ENCODE assay signal across 8 cellular contexts in genomic region chr17:76072149-76072858, GRCh38. TPM values are rescaled to one million over a fixed set of nuclear protein-coding genes. Genes with fewer than 3 reads are reported as not detected.
DNase-seq lines count a peak whose midpoint lies in the region; ATAC-seq and TF ChIP-seq lines count a peak whose summit lies in the region.

Gene SRP68, minus strand, starts transcription at chr17:76072517. Its CDS starts 26 bp downstream, at chr17:76072491.

- peak within 1 kb of the TSS; percentile 94 for H3K27ac Mint-ChIP-seq in T-helper 1 cell treated with Interleukin-12 subunit alpha and Interleukin-12 subunit beta and Interleukin-4 antibody, amounts not matched to agents 30 μg/mL and 1 μg/mL, for 36 hours
- H3K27ac Mint-ChIP-seq in progenitor cell of endocrine pancreas: peak within 1 kb of the TSS; percentile 97

- H3K27me3 Mint-ChIP-seq in T-helper 1 cell treated with Interleukin-12 subunit alpha and Interleukin-12 subunit beta and Interleukin-4 antibody, amounts not matched to agents 30 μg/mL and 1 μg/mL, for 36 hours (ENCODE audit: low read depth): peaks cover 37% of the 10 kb centered on the region
- peaks cover 36% of the 10 kb centered on the region for H3K27me3 Mint-ChIP-seq in progenitor cell of endocrine pancreas

- H3K36me3 ChIP-seq in upper lobe of right lung: peaks cover 32% of the 10 kb centered on the region

- H3K4me1 ChIP-seq in upper lobe of right lung: peaks cover 47% of the 10 kb centered on the region

- H3K4me1 Mint-ChIP-seq in T-helper 1 cell treated with Interleukin-12 subunit alpha and Interleukin-12 subunit beta and Interleukin-4 antibody, amounts not matched to agents 30 μg/mL and 1 μg/mL, for 36 hours (ENCODE audit: low read depth): peaks cover 32% of the 10 kb centered on the region
- peaks cover 15% of the 10 kb centered on the region for H3K4me1 Mint-ChIP-seq in progenitor cell of endocrine pancreas (ENCODE audit: low read depth)

- TF ChIP-seq CTCF in GM12864 (IDR thresholded peaks at IDR 0.05; ENCODE audit: low read depth, low read length, missing control alignments) (no peak), progenitor cell of endocrine pancreas (IDR thresholded peaks at IDR 0.05; ENCODE audit: unreplicated experiment) (no peak), upper lobe of right lung (IDR thresholded peaks at IDR 0.05) (no peak)

- peaks cover 12% of the 10 kb centered on the region for H3K36me3 Mint-ChIP-seq in T-helper 1 cell treated with Interleukin-12 subunit alpha and Interleukin-12 subunit beta and Interleukin-4 antibody, amounts not matched to agents 30 μg/mL and 1 μg/mL, for 36 hours (ENCODE audit: low read depth)
- H3K36me3 Mint-ChIP-seq in progenitor cell of endocrine pancreas (ENCODE audit: insufficient read depth): no peaks in the 10 kb centered on the region

- DNase-seq in GM12864 (ENCODE audit: low read depth): peak; percentile 69
- peak; percentile 94 for DNase-seq in NCI-H146 (lab: John Stamatoyannopoulos, UW)
- DNase-seq in amniotic stem cell (lab: John Stamatoyannopoulos, UW): peak; percentile 84
- peak; percentile 94 for DNase-seq in left cardiac atrium
- DNase-seq in progenitor cell of endocrine pancreas (ENCODE audit: low spot score, unreplicated experiment): peak; percentile 87
- DNase-seq in upper lobe of right lung: peak; percentile 96

- ATAC-seq in HG02763 (IDR thresholded peaks at IDR 0.05; ENCODE audit: unreplicated experiment): peak; percentile 92
- peak; percentile 100 for ATAC-seq in left cardiac atrium
- peak; percentile 99 for ATAC-seq in upper lobe of right lung

- H3K4me3 ChIP-seq in GM12864 (ENCODE audit: low read depth, low read length) (peak within 1 kb of the TSS; percentile 58), upper lobe of right lung (peak within 1 kb of the TSS; percentile 76)

- H3K4me3 Mint-ChIP-seq in T-helper 1 cell treated with Interleukin-12 subunit alpha and Interleukin-12 subunit beta and Interleukin-4 antibody, amounts not matched to agents 30 μg/mL and 1 μg/mL, for 36 hours: peak within 1 kb of the TSS; percentile 97
- peak within 1 kb of the TSS; percentile 93 for H3K4me3 Mint-ChIP-seq in progenitor cell of endocrine pancreas (ENCODE audit: low read depth)

- intact Hi-C loops in left cardiac atrium (cut with DNase I): no loop called here
- intact Hi-C loops in upper lobe of right lung (cut with DNase I): no loop called here

- no peaks in the 10 kb centered on the region for H3K9me3 ChIP-seq in upper lobe of right lung

- peaks cover 40% of the 10 kb centered on the region for H3K27me3 ChIP-seq in upper lobe of right lung

- no peaks in the 10 kb centered on the region for H3K9me3 Mint-ChIP-seq in T-helper 1 cell treated with Interleukin-12 subunit alpha and Interleukin-12 subunit beta and Interleukin-4 antibody, amounts not matched to agents 30 μg/mL and 1 μg/mL, for 36 hours
- no peaks in the 10 kb centered on the region for H3K9me3 Mint-ChIP-seq in progenitor cell of endocrine pancreas (ENCODE audit: low read depth)

- peak within 1 kb of the TSS; percentile 75 for H3K27ac ChIP-seq in upper lobe of right lung

RNA-seq across cellular contexts. Expression of gene SRP68, which starts in this region (rescaled TPM):
- 10 to 100 TPM; 51.1 to 60.1 TPM for total RNA-seq in left cardiac atrium
- total RNA-seq in progenitor cell of endocrine pancreas: 74.9 and 79.4 TPM in 2 replicates
- 74.9 TPM for total RNA-seq in upper lobe of right lung

Comparison
In these comparisons a context has a peak if more than half of its experiments do, and no peak if none do; other contexts are left out.
1. Peak in every context shown above with its lines: DNase-seq, ATAC-seq, H3K4me3 ChIP-seq and H3K27ac ChIP-seq.